Comparison of ENCODE assay signal across 16 cellular contexts in genomic region chr20:58135441-58136170, GRCh38.
DNase-seq lines count a peak whose midpoint lies in the region; ATAC-seq and TF ChIP-seq lines count a peak whose summit lies in the region.
"Had no signal": no experiment of that assay in that cellular context is flagged by ENCODE, and none has a peak within 500 bp of the region (broad histone marks: within the 10 kb centered on the region; RNA-seq: fewer than 3 reads in every experiment).

No MANE protein-coding gene starts in this region.

- 8% methylated on average over 11 of the region's 16 CpGs for WGBS in mammary epithelial cell (ENCODE audit: low coverage, missing lambda C conversion rate)
- 20 to 33% methylated on average over 16 of the region's 16 CpGs for WGBS in lower leg skin, 2 donors

- H3K4me3 ChIP-seq in mammary epithelial cell (replicated peaks in 1 of 3; ENCODE audit: insufficient read depth in 1 of 3, low read depth in 2 of 3, low read length in 3 of 3) (peak overlapping the region in 1 of 3 experiments; percentile 5), lower leg skin (ENCODE audit: low read depth, poor library complexity, severe bottlenecking) (no peak overlapping the region)
- H3K4me3 ChIP-seq: adrenal gland, Peyer's patch, suprapubic skin had no signal

- no peaks in the 10 kb centered on the region for H3K36me3 Mint-ChIP-seq in activated naive CD8-positive, alpha-beta T cell treated with anti-CD3 and anti-CD28 coated beads, Interleukin-2, amount 50 U/mL, for 24 hours (ENCODE audit: low read depth)
- H3K36me3 Mint-ChIP-seq: naive thymus-derived CD8-positive, alpha-beta T cell had no signal

- CTCF ChIA-PET in mammary epithelial cell (lab: Charles Lee; ENCODE audit: low non-redundant PET), result interaction anchor here (0.5 kb wide), 1 partner anchor 24 kb away, joined by 3 read pairs; no protein-coding TSS in a partner anchor

- H3K27ac Mint-ChIP-seq in activated naive CD8-positive, alpha-beta T cell treated with anti-CD3 and anti-CD28 coated beads, Interleukin-2, amount 50 U/mL, for 24 hours, result no peak overlapping the region
- H3K27ac Mint-ChIP-seq: HFFc6; naive thymus-derived CD8-positive, alpha-beta T cell; T-helper 17 cell had no signal

- H3K9me3 ChIP-seq in mammary epithelial cell (replicated peaks; ENCODE audit: insufficient read depth, low read length), result no peaks in the 10 kb centered on the region
- H3K9me3 ChIP-seq: adrenal gland, Peyer's patch, suprapubic skin had no signal

- no peaks in the 10 kb centered on the region for H3K9me3 Mint-ChIP-seq in activated naive CD8-positive, alpha-beta T cell treated with anti-CD3 and anti-CD28 coated beads, Interleukin-2, amount 50 U/mL, for 24 hours
- H3K9me3 Mint-ChIP-seq: HFFc6; naive thymus-derived CD8-positive, alpha-beta T cell had no signal

- peak overlapping the region; percentile 69 for H3K4me2 ChIP-seq in mammary epithelial cell (ENCODE audit: insufficient read depth, low read depth, low read length)

- H2AFZ ChIP-seq in mammary epithelial cell (ENCODE audit: low read depth, low read length), result peak overlapping the region; percentile 61

- peaks cover 46% of the 10 kb centered on the region for H3K4me1 ChIP-seq in mammary epithelial cell (ENCODE audit: insufficient read depth, low read length)
- H3K4me1 ChIP-seq: adrenal gland, Peyer's patch had no signal

- H3K27me3 Mint-ChIP-seq in activated naive CD8-positive, alpha-beta T cell treated with anti-CD3 and anti-CD28 coated beads, Interleukin-2, amount 50 U/mL, for 24 hours, result peaks cover 62% of the 10 kb centered on the region

- DNase-seq in DMS79 (lab: John Stamatoyannopoulos, UW), result peak; percentile 52
- DNase-seq in NCI-H1105 (lab: John Stamatoyannopoulos, UW), result peak; percentile 81
- peak; percentile 68 for DNase-seq in mammary epithelial cell
- peak; percentile 14 to 80 for DNase-seq in lower leg skin (ENCODE audit: low spot score in 2 of 2)
- DNase-seq in erythroblast (lab: John Stamatoyannopoulos, UW), result no peak
- DNase-seq in activated naive CD8-positive, alpha-beta T cell treated with anti-CD3 and anti-CD28 coated beads, Interleukin-2, amount 50 U/mL, for 24 hours, result no peak
- DNase-seq in RPMI8226, result no peak
- DNase-seq: activated T-cell treated with anti-CD3 and anti-CD28 coated beads, Interleukin-2, amount 50 U/mL, for 48 hours; HFFc6; naive thymus-derived CD8-positive, alpha-beta T cell; NCI-H345; Peyer's patch; T-helper 17 cell had no signal

- H4K20me1 ChIP-seq in mammary epithelial cell (ENCODE audit: insufficient read depth, low read length), result no peaks in the 10 kb centered on the region

- no peak for ATAC-seq in HG03045 (IDR thresholded peaks at IDR 0.05; ENCODE audit: unreplicated experiment)
- ATAC-seq in activated naive CD8-positive, alpha-beta T cell treated with anti-CD3 and anti-CD28 coated beads, Interleukin-2, amount 50 U/mL, for 24 hours, result no peak
- ATAC-seq: T-helper 17 cell had no signal

- no peak overlapping the region for H3K4me3 Mint-ChIP-seq in activated naive CD8-positive, alpha-beta T cell treated with anti-CD3 and anti-CD28 coated beads, Interleukin-2, amount 50 U/mL, for 24 hours
- H3K4me3 Mint-ChIP-seq: HFFc6; naive thymus-derived CD8-positive, alpha-beta T cell; T-helper 17 cell had no signal

- no TSS peak for BruUV-seq in mammary epithelial cell (replicated peaks; lab: Mats Ljungman, UMichigan)

- no peak overlapping the region for H3K9ac ChIP-seq in mammary epithelial cell (ENCODE audit: insufficient read depth, low read length)

- no peaks in the 10 kb centered on the region for H3K27me3 ChIP-seq in mammary epithelial cell (ENCODE audit: insufficient read depth, low read length)
- H3K27me3 ChIP-seq: Peyer's patch had no signal

- TF ChIP-seq CTCF in mammary epithelial cell (conservative IDR thresholded peaks at IDR 0.05 in 1 of 2, IDR thresholded peaks at IDR 0.05 in 1 of 2; ENCODE audit: extremely low read depth in 1 of 2, insufficient read depth in 1 of 2, low read depth in 1 of 2, low read length in 2 of 2), result no peak
- TF ChIP-seq CTCF in lower leg skin (IDR thresholded peaks at IDR 0.05), result no peak

- in situ Hi-C loops in mammary epithelial cell (cut with MboI; ENCODE audit: low sequenced_read_pairs in 2 of 2), result no loop called here

- TF ChIP-seq POLR2A in lower leg skin (IDR thresholded peaks at IDR 0.05), result no peak
- TF ChIP-seq POLR2A in erythroblast (IDR thresholded peaks at IDR 0.05; ENCODE audit: low read length), result no peak

- no peak overlapping the region for H3K27ac ChIP-seq in mammary epithelial cell (ENCODE audit: insufficient read depth, low read depth, low read length)
- H3K27ac ChIP-seq: adrenal gland, Peyer's patch, suprapubic skin had no signal

- no peaks in the 10 kb centered on the region for H3K79me2 ChIP-seq in mammary epithelial cell (ENCODE audit: insufficient read depth, low read length)

- H3K4me1 Mint-ChIP-seq in activated naive CD8-positive, alpha-beta T cell treated with anti-CD3 and anti-CD28 coated beads, Interleukin-2, amount 50 U/mL, for 24 hours, result peaks cover 7% of the 10 kb centered on the region

- intact Hi-C loops in mammary epithelial cell (cut with micrococcal nuclease), result no loop called here
- intact Hi-C loops in lower leg skin (cut with DNase I; ENCODE audit: low total_unique reads), result no loop called here

- dilution Hi-C loops in mammary epithelial cell (cut with HindIII; ENCODE audit: low sequenced_read_pairs), result loop anchor here (5.0 kb wide), 2 partner anchors 33 to 37 kb away; no protein-coding TSS in a partner anchor

- no peaks in the 10 kb centered on the region for H3K36me3 ChIP-seq in mammary epithelial cell (ENCODE audit: insufficient read depth, low read length)
- H3K36me3 ChIP-seq: adrenal gland, Peyer's patch, suprapubic skin had no signal

Comparison
In these comparisons a context has a peak if more than half of its experiments do, and no peak if none do; other contexts are left out.
1. DNase-seq: peak in DMS79 (single experiment), NCI-H1105 (single experiment), mammary epithelial cell (single experiment) and lower leg skin (2 of 2); none in erythroblast (0 of 2), activated naive CD8-positive, alpha-beta T cell treated with anti-CD3 and anti-CD28 coated beads, Interleukin-2, amount 50 U/mL, for 24 hours (single experiment) and RPMI8226 (single experiment).